In the genomic region with DNA sequence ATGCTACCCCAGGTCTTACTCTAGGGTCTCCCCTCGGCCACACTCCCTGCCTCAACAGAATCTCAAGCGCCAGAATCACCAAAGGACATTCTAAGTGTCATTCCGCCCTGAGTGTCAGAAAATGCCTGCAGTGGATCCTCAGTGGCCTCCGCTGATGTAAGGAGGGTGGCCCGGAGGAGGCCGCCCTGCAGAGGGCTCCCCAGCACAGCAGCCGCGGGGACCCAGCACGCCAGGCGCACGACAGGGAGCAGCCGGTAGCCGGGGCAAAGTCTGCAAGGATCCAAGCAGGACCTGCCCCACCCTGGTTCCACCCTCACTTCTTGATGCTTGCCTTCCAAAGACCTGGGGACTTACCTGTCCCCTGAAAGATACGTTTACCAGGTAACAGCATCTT, we compare ENCODE assay signal across 14 cellular contexts. TPM values are rescaled to one million over a fixed set of nuclear protein-coding genes. Genes with fewer than 3 reads are reported as not detected.
DNase-seq lines count a peak whose midpoint lies in the region; ATAC-seq, FAIRE-seq and TF ChIP-seq lines count a peak whose summit lies in the region.
"Had no signal": no experiment of that assay in that cellular context is flagged by ENCODE, and none has a peak within 500 bp of the region (broad histone marks: within the 10 kb centered on the region; RNA-seq: fewer than 3 reads in every experiment).

No MANE protein-coding gene starts in this region.

- no peaks in the 10 kb centered on the region for H3K27me3 ChIP-seq in HCT116 (ENCODE audit: insufficient read depth, low read length)
- no peaks in the 10 kb centered on the region for H3K27me3 ChIP-seq in colonic mucosa

- BruUV-seq in HCT116 (replicated peaks; lab: Mats Ljungman, UMichigan) = no TSS peak

- RAD21 ChIA-PET in HCT116 (lab: Charles Lee; ENCODE audit: low non-redundant PET in 1 of 2, low total read pairs in 2 of 2, uncharacterized antibody in 2 of 2, unreplicated experiment in 2 of 2) = interaction anchor here in 1 of 2 experiments (1.3 kb wide), 1 partner anchor 53 kb away, joined by 3 read pairs; no protein-coding TSS in a partner anchor

- TF ChIP-seq CTCF in A549 (IDR thresholded peaks at IDR 0.05) (peak; percentile 49), HCT116 (IDR thresholded peaks at IDR 0.05 in 2 of 3, conservative IDR thresholded peaks at IDR 0.05 in 1 of 3; ENCODE audit: borderline replicate concordance in 1 of 3, insufficient read depth in 1 of 3, low read depth in 2 of 3, low read length in 2 of 3) (peak in 2 of 3 experiments; percentile 32 to 34; a peak in 2 of 6 replicates), colonic mucosa (IDR thresholded peaks at IDR 0.05) (peak; percentile 23), mucosa of descending colon (IDR thresholded peaks at IDR 0.05) (no peak)

- no peaks in the 10 kb centered on the region for H4K20me1 ChIP-seq in HCT116 (ENCODE audit: insufficient read depth)

- H3K9ac ChIP-seq in HCT116 (ENCODE audit: low read length) (peak overlapping the region; percentile 64), colonic mucosa (ENCODE audit: low read depth in 2 of 2, low read length in 2 of 2) (peak overlapping the region; percentile 51 to 93)

- peak; percentile 58 to 67 for DNase-seq in A549 (ENCODE audit: low read depth in 1 of 2, low spot score in 1 of 2)
- no peak for DNase-seq in HCT116 (ENCODE audit: low read depth, low spot score)
- DNase-seq in colonic mucosa = peak; percentile 93
- peak; percentile 92 to 93 (median 92) for DNase-seq in mucosa of descending colon
- no peak for DNase-seq in activated effector memory CD4-positive, alpha-beta T cell treated with anti-CD3 and anti-CD28 coated beads, Interleukin-2, amount 50 U/mL, for 16 hours
- DNase-seq: stimulated activated CD4-positive, alpha-beta T cell treated with anti-CD3 and anti-CD28 coated beads, Interleukin-12 subunit alpha, Interleukin-12 subunit beta, amount 100 ng/mL, for 4 hours; stimulated activated naive CD4-positive, alpha-beta T cell; T-helper 1 cell had no signal

- POLR2A ChIA-PET in A549 (lab: Yijun Ruan, JAX) (interaction anchor here (1.0 to 3.1 kb wide), 3 partner anchors 29 to 55 kb away, joined by 3 to 24 read pairs (median 7); a partner anchor contains a TSS), HCT116 (lab: Charles Lee) (interaction anchor here (2.0 to 2.2 kb wide), 2 partner anchors 54 to 57 kb away, joined by 8 to 21 read pairs; a partner anchor contains a TSS)

- H3K36me3 ChIP-seq in HCT116 (ENCODE audit: control insufficient read depth in 1 of 2, insufficient read depth in 2 of 2, low read length in 2 of 2) (no peaks in the 10 kb centered on the region), colonic mucosa (no peaks in the 10 kb centered on the region), mucosa of descending colon (ENCODE audit: low read depth) (no peaks in the 10 kb centered on the region)

- peak overlapping the region; percentile 71 for H3K4me2 ChIP-seq in A549
- peak overlapping the region; percentile 87 for H3K4me2 ChIP-seq in HCT116 (ENCODE audit: low read length)

- WGBS in A549 (ENCODE audit: missing lambda C conversion rate) = 42% methylated on average over 14 of the region's 14 CpGs

- FAIRE-seq in A549 (lab: Jason Lieb, UNC) = peak; percentile 56
- FAIRE-seq: G401.6, HTR-8/SVneo had no signal

- ATAC-seq in A549 (peak; percentile 60 to 72), HCT116 (peak; percentile 21; the same call in 1 of the 2 replicates), mucosa of descending colon (peak; percentile 92), HG02588 (IDR thresholded peaks at IDR 0.05; ENCODE audit: unreplicated experiment) (no peak), GM18511 (IDR thresholded peaks at IDR 0.05; ENCODE audit: unreplicated experiment) (no peak), HG03039 (IDR thresholded peaks at IDR 0.05; ENCODE audit: unreplicated experiment) (no peak)

- no peak for TF ChIP-seq EP300 in A549 (IDR thresholded peaks at IDR 0.05)

- peak; percentile 63 to 72 for TF ChIP-seq RAD21 in A549 (conservative IDR thresholded peaks at IDR 0.05 in 1 of 2, IDR thresholded peaks at IDR 0.05 in 1 of 2)
- TF ChIP-seq RAD21 in HCT116 (IDR thresholded peaks at IDR 0.05; ENCODE audit: low read depth) = no peak

- H3K27ac ChIP-seq in A549 (peak overlapping the region; percentile 89 to 94), HCT116 (ENCODE audit: low read depth, low read length) (peak overlapping the region; percentile 91), colonic mucosa (peak overlapping the region; percentile 89)
- H3K27ac ChIP-seq: RWPE1 had no signal

- intact Hi-C loops in HCT116 (cut with micrococcal nuclease) (loop anchor here (1.0 kb wide), 1 partner anchor 53 kb away; no protein-coding TSS in a partner anchor), colonic mucosa (cut with DNase I) (loop anchor here (5.0 kb wide), 1 partner anchor 55 kb away; a partner anchor contains a TSS), mucosa of descending colon (cut with DNase I, micrococcal nuclease) (loop anchor here in 1 of 2 donors (5.0 kb wide), 1 partner anchor 55 kb away; a partner anchor contains a TSS)

- H3K4me1 ChIP-seq in A549 = peaks cover 83% of the 10 kb centered on the region
- peaks cover 60 to 83% of the 10 kb centered on the region in 2 experiments for H3K4me1 ChIP-seq in HCT116 (ENCODE audit: control insufficient read depth in 1 of 2, insufficient read depth in 2 of 2, low read length in 2 of 2)
- peaks cover 7% of the 10 kb centered on the region for H3K4me1 ChIP-seq in colonic mucosa
- H3K4me1 ChIP-seq in mucosa of descending colon (ENCODE audit: low read depth) = peaks cover 22% of the 10 kb centered on the region

- H3K9me3 ChIP-seq in A549 (no peaks in the 10 kb centered on the region), HCT116 (ENCODE audit: control insufficient read depth in 1 of 2, insufficient read depth in 1 of 2, low read depth in 1 of 2, low read length in 2 of 2) (no peaks in the 10 kb centered on the region), colonic mucosa (no peaks in the 10 kb centered on the region), mucosa of descending colon (no peaks in the 10 kb centered on the region)

- no peak overlapping the region for H3K4me3 ChIP-seq in A549
- peak overlapping the region; percentile 36 to 56 for H3K4me3 ChIP-seq in HCT116 (replicated peaks in 1 of 2; ENCODE audit: low read depth in 1 of 2, low read length in 2 of 2)
- H3K4me3 ChIP-seq in colonic mucosa = peak overlapping the region; percentile 15
- H3K4me3 ChIP-seq in mucosa of descending colon = no peak overlapping the region

- H3K9me2 ChIP-seq in HCT116 (ENCODE audit: insufficient read depth) = no peaks in the 10 kb centered on the region

- no peaks in the 10 kb centered on the region for H3K79me2 ChIP-seq in HCT116 (ENCODE audit: insufficient read depth, low read length)

- TF ChIP-seq POLR2A in A549 (IDR thresholded peaks at IDR 0.05; ENCODE audit: low read length) = no peak
- no peak for TF ChIP-seq POLR2A in HCT116 (IDR thresholded peaks at IDR 0.05; ENCODE audit: borderline replicate concordance, extremely low read depth, insufficient read depth, insufficient read length)

- CTCF ChIA-PET in A549 (lab: Yijun Ruan, JAX) (interaction anchor here (0.7 to 2.5 kb wide), 8 partner anchors 10 to 1201 kb away, joined by 3 to 13 read pairs (median 4); a partner anchor contains a TSS), HCT116 (lab: Charles Lee) (no interaction called here)

- H2AFZ ChIP-seq in HCT116 (ENCODE audit: low read depth, low read length, poor library complexity, severe bottlenecking) = no peak overlapping the region

TF ChIP-seq in A549, 52 proteins besides CTCF, POLR2A, EP300 and RAD21 (continues in another document):
- TF ChIP-seq, protein P1, sequence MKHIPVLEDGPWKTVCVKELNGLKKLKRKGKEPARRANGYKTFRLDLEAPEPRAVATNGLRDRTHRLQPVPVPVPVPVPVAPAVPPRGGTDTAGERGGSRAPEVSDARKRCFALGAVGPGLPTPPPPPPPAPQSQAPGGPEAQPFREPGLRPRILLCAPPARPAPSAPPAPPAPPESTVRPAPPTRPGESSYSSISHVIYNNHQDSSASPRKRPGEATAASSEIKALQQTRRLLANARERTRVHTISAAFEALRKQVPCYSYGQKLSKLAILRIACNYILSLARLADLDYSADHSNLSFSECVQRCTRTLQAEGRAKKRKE (CRISPR knock-in tag; IDR thresholded peaks at IDR 0.05; ENCODE audit: low read depth) = no peak
- peak; percentile 70 for TF ChIP-seq SMC3 (IDR thresholded peaks at IDR 0.05)
- TF ChIP-seq SREBF2 (IDR thresholded peaks at IDR 0.05) = no peak
- TF ChIP-seq, protein P2, sequence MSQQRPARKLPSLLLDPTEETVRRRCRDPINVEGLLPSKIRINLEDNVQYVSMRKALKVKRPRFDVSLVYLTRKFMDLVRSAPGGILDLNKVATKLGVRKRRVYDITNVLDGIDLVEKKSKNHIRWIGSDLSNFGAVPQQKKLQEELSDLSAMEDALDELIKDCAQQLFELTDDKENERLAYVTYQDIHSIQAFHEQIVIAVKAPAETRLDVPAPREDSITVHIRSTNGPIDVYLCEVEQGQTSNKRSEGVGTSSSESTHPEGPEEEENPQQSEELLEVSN (IDR thresholded peaks at IDR 0.05; ENCODE audit: borderline replicate concordance, low read depth) = no peak; the same call in 1 of the 2 replicates

TF ChIP-seq in HCT116, 20 proteins besides CTCF, POLR2A, EP300 and RAD21 (continues in another document):
- TF ChIP-seq ZFX (IDR thresholded peaks at IDR 0.05) = 0 out of 2 replicates have a peak, but pooled peaks have one; percentile 10
- TF ChIP-seq, protein P3, sequence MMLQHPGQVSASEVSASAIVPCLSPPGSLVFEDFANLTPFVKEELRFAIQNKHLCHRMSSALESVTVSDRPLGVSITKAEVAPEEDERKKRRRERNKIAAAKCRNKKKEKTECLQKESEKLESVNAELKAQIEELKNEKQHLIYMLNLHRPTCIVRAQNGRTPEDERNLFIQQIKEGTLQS (IDR thresholded peaks at IDR 0.05) = no peak

RNA-seq across cellular contexts. Expression of a gene that starts 54.2 kb away (rescaled TPM):
- 177 and 228 TPM in 2 replicates for polyA plus RNA-seq in A549 (2011; rRNA removed)
- polyA plus RNA-seq in A549 (2012; cell fraction: cytosol; rRNA removed) = 988 and 1,180 TPM in 2 replicates
- 636 and 701 TPM in 2 replicates for polyA plus RNA-seq in A549 (2012; cell fraction: nucleus; rRNA removed)
- polyA plus RNA-seq in A549 (2017; fragmentation: RNase III; extraction: RNeasy Plus Mini Kit Qiagen cat#74134 plus additional on column Dnase treatment) = 87.8 to 221 TPM (median 181 TPM) in 3 replicates
- polyA minus RNA-seq in A549 (2011; rRNA and poly(A)+ RNA removed) = 112 and 167 TPM in 2 replicates
- total RNA-seq in HCT116 (2021; ENCODE audit: unreplicated experiment) = 112 TPM
- 197 and 259 TPM in 2 replicates for polyA plus RNA-seq in HCT116 (2012)
- 100 to 1,000 TPM in 1 of 2 donors, 10 to 100 TPM in 1; 100.0 to 108 TPM for total RNA-seq in colonic mucosa
- total RNA-seq in mucosa of descending colon = 100 to 1,000 TPM in 2 of 3 donors, 10 to 100 TPM in 1; 97.4 to 190 (median 170) TPM

Comparison
In these comparisons a context has a peak if more than half of its experiments do, and no peak if none do; other contexts are left out.
1. ATAC-seq: peak in A549 (2 of 2), HCT116 (single experiment) and mucosa of descending colon (single experiment); none in HG02588 (single experiment), GM18511 (single experiment) and HG03039 (single experiment).
2. DNase-seq: peak in A549 (2 of 2), colonic mucosa (single experiment) and mucosa of descending colon (3 of 3); none in HCT116 (single experiment) and activated effector memory CD4-positive, alpha-beta T cell treated with anti-CD3 and anti-CD28 coated beads, Interleukin-2, amount 50 U/mL, for 16 hours (single experiment).
3. H3K4me3 ChIP-seq: peak in HCT116 (2 of 2) and colonic mucosa (single experiment); none in A549 (single experiment) and mucosa of descending colon (single experiment).
4. Peak in every context shown above with its lines, with median percentiles within 50 percentile points of each other: H3K27ac ChIP-seq.